Comparison of ENCODE assay signal across 1 cellular context in genomic region chr9:27529316-27530278, GRCh38.
TF ChIP-seq lines count a peak whose summit lies in the region.

MOB3B (minus strand) TSS chr9:27529814; CDS start chr9:27455550, 74,264 bp downstream.

TF ChIP-seq in K562, 482 proteins besides CTCF, POLR2A, EP300 and RAD21 (continued from another document):
- TF ChIP-seq ZNF592 (IDR thresholded peaks at IDR 0.05), result 0 out of 2 replicates have a peak, but pooled peaks have one; percentile 25
- TF ChIP-seq ZNF253 (CRISPR knock-in tag; conservative IDR thresholded peaks at IDR 0.05), result no peak
- no peak for TF ChIP-seq LARP7 (IDR thresholded peaks at IDR 0.05)
- TF ChIP-seq BDP1 (IDR thresholded peaks at IDR 0.05; ENCODE audit: insufficient read depth, insufficient read length), result no peak
- TF ChIP-seq PRDM10 (IDR thresholded peaks at IDR 0.05; ENCODE audit: partially characterized antibody), result no peak
- TF ChIP-seq ZFX (CRISPR knock-in tag; IDR thresholded peaks at IDR 0.05), result peak; percentile 37; the same call in 1 of the 2 replicates
